Comparison of ENCODE assay signal across 1 cellular context in the genomic region with DNA sequence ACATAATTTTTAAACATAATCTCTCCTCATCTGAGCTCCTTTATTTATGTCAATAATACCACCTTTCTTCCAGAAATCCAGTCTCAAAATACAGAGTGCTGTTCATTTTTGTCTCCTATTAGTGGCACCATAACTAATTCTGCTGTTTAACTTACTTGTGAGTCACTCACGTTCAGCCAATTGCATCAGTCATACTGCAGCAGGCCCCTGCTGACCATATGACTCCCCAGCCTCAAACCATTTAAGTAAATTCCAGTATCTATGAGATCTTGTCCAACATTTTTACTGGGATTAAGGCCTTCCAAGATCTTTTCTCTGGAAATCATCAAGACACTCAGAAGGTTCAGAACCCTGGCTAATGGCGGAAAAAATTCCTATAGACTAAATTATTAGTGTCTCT.
A peak's percentile ranks its signal among the peaks of the same experiment; 100 is the strongest.
TF ChIP-seq lines count a peak whose summit lies in the region.

No MANE protein-coding gene starts in this region.

TF ChIP-seq in IMR-90, 13 proteins besides CTCF, POLR2A, EP300 and RAD21:
- TF ChIP-seq CHD1 (IDR thresholded peaks at IDR 0.05; ENCODE audit: low read depth, low read length) (no peak), USF2 (IDR thresholded peaks at IDR 0.05; ENCODE audit: low read depth, low read length) (peak; percentile 11; the same call in 1 of the 2 replicates), BHLHE40 (IDR thresholded peaks at IDR 0.05; ENCODE audit: low read depth, low read length) (peak; percentile 33; the same call in 1 of the 2 replicates), RFX5 (IDR thresholded peaks at IDR 0.05; ENCODE audit: low read depth, low read length) (no peak)
